In genomic region chr5:157215143-157215825, GRCh38 we compare ENCODE assay signal across 11 cellular contexts. TPM values are rescaled to one million over a fixed set of nuclear protein-coding genes. Genes with fewer than 3 reads are reported as not detected.
A peak's percentile ranks its signal among the peaks of the same experiment; 100 is the strongest.
DNase-seq lines count a peak whose midpoint lies in the region; ATAC-seq lines count a peak whose summit lies in the region.
"Had no signal": no experiment of that assay in that cellular context is flagged by ENCODE, and none has a peak within 500 bp of the region (broad histone marks: within the 10 kb centered on the region; RNA-seq: fewer than 3 reads in every experiment).

No MANE protein-coding gene starts in this region.

- peaks cover 88 to 100% (median 99%) of the 10 kb centered on the region in 3 donors for H3K4me1 Mint-ChIP-seq in CD8-positive, alpha-beta memory T cell
- H3K4me1 Mint-ChIP-seq in activated T-helper 2 cell treated with anti-CD3 and anti-CD28 coated beads, Interferon-gamma antibody, Interleukin-2, Interleukin-4, amounts not matched to agents 10 μg/mL and 5 μg/mL and 100 μg/mL, durations not matched to agents 14 hours and 24 hours and 36 hours (ENCODE audit: low read depth): peaks cover 89% of the 10 kb centered on the region

- peak overlapping the region; percentile 63 to 93 (median 86) for H3K4me3 Mint-ChIP-seq in CD8-positive, alpha-beta memory T cell
- peak overlapping the region; percentile 61 for H3K4me3 Mint-ChIP-seq in activated T-helper 2 cell treated with anti-CD3 and anti-CD28 coated beads, Interferon-gamma antibody, Interleukin-2, Interleukin-4, amounts not matched to agents 10 μg/mL and 5 μg/mL and 100 μg/mL, durations not matched to agents 14 hours and 24 hours and 36 hours (ENCODE audit: low read depth)

- DNase-seq in CD8-positive, alpha-beta memory T cell: peak in 4 of 5 donors; percentile 23 to 68 (median 58)
- DNase-seq in activated T-helper 2 cell treated with anti-CD3 and anti-CD28 coated beads, Interferon-gamma antibody, Interleukin-2, Interleukin-4, amounts not matched to agents 10 μg/mL and 5 μg/mL and 100 μg/mL, durations not matched to agents 14 hours and 24 hours and 36 hours (ENCODE audit: low spot score): no peak
- DNase-seq in medulla oblongata (ENCODE audit: extremely low spot score) (no peak), C1 segment of cervical spinal cord (lab: John Stamatoyannopoulos, UW) (no peak), SJCRH30 (no peak), NCI-H1436 treated with DMSO at 0.1 percent for 48 hours (lab: John Stamatoyannopoulos, UW) (no peak)

- ATAC-seq in GM19328 (IDR thresholded peaks at IDR 0.05; ENCODE audit: unreplicated experiment) (peak; percentile 34), HG03066 (IDR thresholded peaks at IDR 0.05; ENCODE audit: low read depth, unreplicated experiment) (peak; percentile 45)

- intact Hi-C loops in activated T-helper 2 cell treated with anti-CD3 and anti-CD28 coated beads, Interferon-gamma antibody, Interleukin-2, Interleukin-4, amounts not matched to agents 10 μg/mL and 5 μg/mL and 100 μg/mL, durations not matched to agents 14 hours and 24 hours and 36 hours (cut with micrococcal nuclease): loop anchor here (5.0 kb wide), 1 partner anchor 183 kb away; no protein-coding TSS in a partner anchor

- H3K4me3 ChIP-seq in CD8-positive, alpha-beta memory T cell (ENCODE audit: low read length): peak overlapping the region; percentile 15
- H3K4me3 ChIP-seq in SJCRH30: no peak overlapping the region
- H3K4me3 ChIP-seq: thoracic aorta had no signal

- peaks cover 68% of the 10 kb centered on the region for H3K36me3 ChIP-seq in CD8-positive, alpha-beta memory T cell (ENCODE audit: insufficient read depth, low read length)
- no peaks in the 10 kb centered on the region for H3K36me3 ChIP-seq in SJCRH30
- H3K36me3 ChIP-seq: thoracic aorta had no signal

- H3K4me1 ChIP-seq in CD8-positive, alpha-beta memory T cell (ENCODE audit: insufficient read depth, low read length): peaks cover 96% of the 10 kb centered on the region
- H3K4me1 ChIP-seq in SJCRH30: no peaks in the 10 kb centered on the region

- H3K27ac Mint-ChIP-seq in CD8-positive, alpha-beta memory T cell: peak overlapping the region; percentile 85 to 97 (median 94)
- peak overlapping the region; percentile 93 for H3K27ac Mint-ChIP-seq in activated T-helper 2 cell treated with anti-CD3 and anti-CD28 coated beads, Interferon-gamma antibody, Interleukin-2, Interleukin-4, amounts not matched to agents 10 μg/mL and 5 μg/mL and 100 μg/mL, durations not matched to agents 14 hours and 24 hours and 36 hours

- POLR2A ChIA-PET in CD8-positive, alpha-beta memory T cell (lab: Charles Lee): interaction anchor here (0.6 to 2.6 kb wide), 8 partner anchors 10 to 72 kb away, joined by 3 to 6 read pairs (median 4); partner anchors contain the start of gene MED7

- H3K27me3 Mint-ChIP-seq in CD8-positive, alpha-beta memory T cell: no peaks in the 10 kb centered on the region
- no peaks in the 10 kb centered on the region for H3K27me3 Mint-ChIP-seq in activated T-helper 2 cell treated with anti-CD3 and anti-CD28 coated beads, Interferon-gamma antibody, Interleukin-2, Interleukin-4, amounts not matched to agents 10 μg/mL and 5 μg/mL and 100 μg/mL, durations not matched to agents 14 hours and 24 hours and 36 hours (ENCODE audit: low read depth)

- CTCF ChIA-PET in CD8-positive, alpha-beta memory T cell (lab: Charles Lee): interaction anchor here (1.0 to 1.6 kb wide), 4 partner anchors 11 to 97 kb away, joined by 3 to 4 read pairs (median 4); partner anchors contain the start of gene ITK

- no peaks in the 10 kb centered on the region for H3K9me3 ChIP-seq in CD8-positive, alpha-beta memory T cell (ENCODE audit: low read length)
- H3K9me3 ChIP-seq in SJCRH30 (replicated peaks): no peaks in the 10 kb centered on the region
- H3K9me3 ChIP-seq: thoracic aorta had no signal

- H3K36me3 Mint-ChIP-seq in CD8-positive, alpha-beta memory T cell: peaks cover 50 to 95% (median 56%) of the 10 kb centered on the region in 3 donors
- peaks cover 99% of the 10 kb centered on the region for H3K36me3 Mint-ChIP-seq in activated T-helper 2 cell treated with anti-CD3 and anti-CD28 coated beads, Interferon-gamma antibody, Interleukin-2, Interleukin-4, amounts not matched to agents 10 μg/mL and 5 μg/mL and 100 μg/mL, durations not matched to agents 14 hours and 24 hours and 36 hours (ENCODE audit: low read depth)

- peak overlapping the region; percentile 2 for H3K27ac ChIP-seq in CD8-positive, alpha-beta memory T cell (ENCODE audit: low read depth, low read length)
- no peak overlapping the region for H3K27ac ChIP-seq in SJCRH30
- H3K27ac ChIP-seq: thoracic aorta had no signal

- H3K9me3 Mint-ChIP-seq in CD8-positive, alpha-beta memory T cell: no peaks in the 10 kb centered on the region
- H3K9me3 Mint-ChIP-seq in activated T-helper 2 cell treated with anti-CD3 and anti-CD28 coated beads, Interferon-gamma antibody, Interleukin-2, Interleukin-4, amounts not matched to agents 10 μg/mL and 5 μg/mL and 100 μg/mL, durations not matched to agents 14 hours and 24 hours and 36 hours: no peaks in the 10 kb centered on the region

- no peaks in the 10 kb centered on the region for H3K27me3 ChIP-seq in CD8-positive, alpha-beta memory T cell (ENCODE audit: insufficient read depth, low read length, poor library complexity, severe bottlenecking)
- H3K27me3 ChIP-seq in SJCRH30: no peaks in the 10 kb centered on the region

RNA-seq across cellular contexts. Expression of gene ITK, which starts 34.6 kb away (rescaled TPM):
- total RNA-seq in CD8-positive, alpha-beta memory T cell: 100 to 1,000 TPM; 150 to 162 TPM
- polyA plus RNA-seq in CD8-positive, alpha-beta memory T cell: 129 TPM
- total RNA-seq in activated T-helper 2 cell treated with anti-CD3 and anti-CD28 coated beads, Interferon-gamma antibody, Interleukin-2, Interleukin-4, amounts not matched to agents 10 μg/mL and 5 μg/mL and 100 μg/mL, durations not matched to agents 14 hours and 24 hours and 36 hours: 313 and 319 TPM in 2 replicates
- not detected in 2 replicates for total RNA-seq in SJCRH30 (2014; rRNA removed; shearing (Covaris generic))
- total RNA-seq: bronchial epithelial cell, glomerular endothelial cell had no signal

RNA-seq across cellular contexts. Expression of gene GARIN3, which starts 49.2 kb away (rescaled TPM):
- total RNA-seq in CD8-positive, alpha-beta memory T cell: under 1 TPM; 0.29 to 0.50 TPM
- polyA plus RNA-seq in CD8-positive, alpha-beta memory T cell: not detected
- 0.23 and 0.30 TPM in 2 replicates for total RNA-seq in activated T-helper 2 cell treated with anti-CD3 and anti-CD28 coated beads, Interferon-gamma antibody, Interleukin-2, Interleukin-4, amounts not matched to agents 10 μg/mL and 5 μg/mL and 100 μg/mL, durations not matched to agents 14 hours and 24 hours and 36 hours
- not detected in 2 replicates for total RNA-seq in SJCRH30 (2014; rRNA removed; shearing (Covaris generic))
- total RNA-seq: bronchial epithelial cell, glomerular endothelial cell, thoracic aorta had no signal

RNA-seq across cellular contexts. Expression of gene CYFIP2, which starts 50.6 kb away (rescaled TPM):
- total RNA-seq in CD8-positive, alpha-beta memory T cell: 100 to 1,000 TPM; 239 to 259 TPM
- 534 TPM for polyA plus RNA-seq in CD8-positive, alpha-beta memory T cell
- 171 and 182 TPM in 2 replicates for total RNA-seq in activated T-helper 2 cell treated with anti-CD3 and anti-CD28 coated beads, Interferon-gamma antibody, Interleukin-2, Interleukin-4, amounts not matched to agents 10 μg/mL and 5 μg/mL and 100 μg/mL, durations not matched to agents 14 hours and 24 hours and 36 hours
- 1.3 and 2.8 TPM in 2 replicates for total RNA-seq in SJCRH30 (2014; rRNA removed; shearing (Covaris generic))

Comparison
In these comparisons a context has a peak if more than half of its experiments do, and no peak if none do; other contexts are left out.
1. DNase-seq: peak in CD8-positive, alpha-beta memory T cell (4 of 5); none in activated T-helper 2 cell treated with anti-CD3 and anti-CD28 coated beads, Interferon-gamma antibody, Interleukin-2, Interleukin-4, amounts not matched to agents 10 μg/mL and 5 μg/mL and 100 μg/mL, durations not matched to agents 14 hours and 24 hours and 36 hours (single experiment), medulla oblongata (single experiment), C1 segment of cervical spinal cord (0 of 14), SJCRH30 (0 of 2) and NCI-H1436 treated with DMSO at 0.1 percent for 48 hours (single experiment).
2. RNA of gene ITK, which starts 34.6 kb away (total RNA-seq): 313 to 319 TPM in activated T-helper 2 cell treated with anti-CD3 and anti-CD28 coated beads, Interferon-gamma antibody, Interleukin-2, Interleukin-4, amounts not matched to agents 10 μg/mL and 5 μg/mL and 100 μg/mL, durations not matched to agents 14 hours and 24 hours and 36 hours and 150 to 162 TPM in CD8-positive, alpha-beta memory T cell; not detected in SJCRH30; every median in the first group is over 100 times any median in the second.
3. RNA of gene CYFIP2, which starts 50.6 kb away (total RNA-seq): 239 to 259 TPM in CD8-positive, alpha-beta memory T cell and 171 to 182 TPM in activated T-helper 2 cell treated with anti-CD3 and anti-CD28 coated beads, Interferon-gamma antibody, Interleukin-2, Interleukin-4, amounts not matched to agents 10 μg/mL and 5 μg/mL and 100 μg/mL, durations not matched to agents 14 hours and 24 hours and 36 hours; 1.3 to 2.8 TPM in SJCRH30; every median in the first group is over 10 times any median in the second.